ENCODE assay signal across 17 cellular contexts in the genomic region with DNA sequence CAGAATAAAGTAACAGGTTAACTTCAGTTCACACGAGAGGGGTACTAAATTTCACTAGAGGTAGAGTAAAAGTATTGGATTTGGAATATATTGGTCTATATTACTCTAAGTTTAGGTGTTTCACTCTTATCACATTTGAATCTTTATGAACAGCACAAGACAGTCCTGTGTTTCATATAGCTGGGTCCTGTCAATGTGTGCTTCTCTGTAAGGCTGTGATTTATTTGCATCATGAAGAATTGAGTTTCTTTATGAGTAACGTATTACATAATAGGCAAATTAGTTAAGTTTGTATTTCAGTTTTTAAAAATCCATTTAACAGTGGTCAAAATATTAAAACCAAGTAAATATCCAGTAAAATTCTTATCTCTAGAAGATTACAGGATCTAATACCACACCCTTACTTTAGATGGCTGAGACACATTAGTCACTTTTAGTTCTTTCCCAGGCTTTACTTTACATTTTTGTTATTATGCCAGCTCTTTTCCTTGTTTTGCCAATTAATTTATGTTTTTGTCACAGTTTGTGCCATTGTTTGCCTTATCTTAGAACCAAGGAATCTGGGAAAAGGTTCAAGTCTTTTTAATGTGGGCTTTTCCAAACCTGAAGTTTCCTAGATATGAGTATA. TPM values are rescaled to one million over a fixed set of nuclear protein-coding genes. Genes with fewer than 3 reads are reported as not detected.
DNase-seq lines count a peak whose midpoint lies in the region; ATAC-seq, FAIRE-seq and TF ChIP-seq lines count a peak whose summit lies in the region.
"Had no signal": no experiment of that assay in that cellular context is flagged by ENCODE, and none has a peak within 500 bp of the region (broad histone marks: within the 10 kb centered on the region; RNA-seq: fewer than 3 reads in every experiment).

No MANE protein-coding gene starts in this region.

- H3K27ac ChIP-seq in mammary epithelial cell (ENCODE audit: insufficient read depth, low read depth, low read length) (peak overlapping the region; percentile 84), thoracic aorta (peak overlapping the region; percentile 32 to 57)
- H3K27ac ChIP-seq: esophagus muscularis mucosa, PC-9 had no signal

- dilution Hi-C loops in mammary epithelial cell (cut with HindIII; ENCODE audit: low sequenced_read_pairs) = no loop called here

- H3K4me3 ChIP-seq in mammary epithelial cell (replicated peaks in 1 of 3; ENCODE audit: insufficient read depth in 1 of 3, low read depth in 2 of 3, low read length in 3 of 3) = peak overlapping the region in 1 of 3 experiments; percentile 0
- no peak overlapping the region for H3K4me3 ChIP-seq in thoracic aorta
- H3K4me3 ChIP-seq: esophagus muscularis mucosa, PC-9 had no signal

- TF ChIP-seq CTCF in mammary epithelial cell (conservative IDR thresholded peaks at IDR 0.05 in 1 of 2, IDR thresholded peaks at IDR 0.05 in 1 of 2; ENCODE audit: extremely low read depth in 1 of 2, insufficient read depth in 1 of 2, low read depth in 1 of 2, low read length in 2 of 2) (no peak), thoracic aorta (IDR thresholded peaks at IDR 0.05) (no peak)

- ATAC-seq in GM21619 (IDR thresholded peaks at IDR 0.05; ENCODE audit: unreplicated experiment) (peak; percentile 61), HG03469 (IDR thresholded peaks at IDR 0.05; ENCODE audit: unreplicated experiment) (peak; percentile 62), thoracic aorta (ENCODE audit: insufficient number of reproducible peaks, low FRiP score, low read depth) (no peak)
- ATAC-seq: stimulated activated memory B cell treated with anti-CD40 and anti-IgM and Interleukin-4, amounts not matched to agents 10 μg/mL and 1 μg/mL and 100 μg/mL, for 72 hours had no signal

- no peak overlapping the region for H2AFZ ChIP-seq in mammary epithelial cell (ENCODE audit: low read depth, low read length)
- H2AFZ ChIP-seq: PC-9 had no signal

- TF ChIP-seq POLR2A in GM12891 (IDR thresholded peaks at IDR 0.05; ENCODE audit: low read depth, low read length) = no peak

- peaks cover 5% of the 10 kb centered on the region for H3K36me3 ChIP-seq in mammary epithelial cell (ENCODE audit: insufficient read depth, low read length)
- H3K36me3 ChIP-seq in thoracic aorta = peaks cover 3% of the 10 kb centered on the region

- H3K79me2 ChIP-seq in mammary epithelial cell (ENCODE audit: insufficient read depth, low read length) = no peaks in the 10 kb centered on the region

- DNase-seq in mammary epithelial cell = no peak
- no peak for DNase-seq in thoracic aorta (ENCODE audit: low spot score)
- DNase-seq in GM12891 (ENCODE audit: insufficient read length, low spot score) = no peak
- DNase-seq in activated CD8-positive, alpha-beta memory T cell treated with anti-CD3 and anti-CD28 coated beads, Interleukin-2, amount 50 U/mL, for 48 hours = no peak
- no peak for DNase-seq in COLO829 (ENCODE audit: low spot score)
- DNase-seq: activated CD4-positive, alpha-beta T cell treated with anti-CD3 and anti-CD28 coated beads for 1 hour; activated naive CD8-positive, alpha-beta T cell treated with anti-CD3 and anti-CD28 coated beads for 36 hours; activated T-cell treated with anti-CD3 and anti-CD28 coated beads for 4 hours; CD4-positive, CD25-positive, alpha-beta regulatory T cell; hippocampal formation; NCI-H1417; NCI-H446; PC-9 had no signal

- no peak overlapping the region for H3K9ac ChIP-seq in mammary epithelial cell (ENCODE audit: insufficient read depth, low read length)

- H3K27me3 ChIP-seq in mammary epithelial cell (ENCODE audit: insufficient read depth, low read length) = no peaks in the 10 kb centered on the region
- no peaks in the 10 kb centered on the region for H3K27me3 ChIP-seq in thoracic aorta (replicated peaks; ENCODE audit: insufficient read depth)
- H3K27me3 ChIP-seq: esophagus muscularis mucosa had no signal

- H3K4me1 ChIP-seq in mammary epithelial cell (ENCODE audit: insufficient read depth, low read length) (peaks cover 16% of the 10 kb centered on the region), thoracic aorta (ENCODE audit: control insufficient read depth in 1 of 2, low read depth in 2 of 2) (peaks cover 13 to 29% of the 10 kb centered on the region in 2 donors)

- intact Hi-C loops in mammary epithelial cell (cut with micrococcal nuclease) = no loop called here

- no TSS peak for BruUV-seq in mammary epithelial cell (replicated peaks; lab: Mats Ljungman, UMichigan)

- CTCF ChIA-PET in mammary epithelial cell (lab: Charles Lee; ENCODE audit: low non-redundant PET) = no interaction called here

- WGBS in mammary epithelial cell (ENCODE audit: low coverage, missing lambda C conversion rate) = 59% methylated on average over 2 of the region's 2 CpGs

- H3K4me2 ChIP-seq in mammary epithelial cell (ENCODE audit: insufficient read depth, low read depth, low read length) = peak overlapping the region; percentile 64
- H3K4me2 ChIP-seq: PC-9 had no signal

- no peaks in the 10 kb centered on the region for H3K9me3 ChIP-seq in mammary epithelial cell (replicated peaks; ENCODE audit: insufficient read depth, low read length)
- no peaks in the 10 kb centered on the region for H3K9me3 ChIP-seq in thoracic aorta
- H3K9me3 ChIP-seq: esophagus muscularis mucosa had no signal

- no peaks in the 10 kb centered on the region for H4K20me1 ChIP-seq in mammary epithelial cell (ENCODE audit: insufficient read depth, low read length)

- in situ Hi-C loops in mammary epithelial cell (cut with MboI; ENCODE audit: low sequenced_read_pairs in 2 of 2) = no loop called here

- FAIRE-seq in GM12891 (lab: Jason Lieb, UNC) = no peak

TF ChIP-seq in GM12891, 5 proteins besides CTCF, POLR2A, EP300 and RAD21:
- TF ChIP-seq TAF1 (IDR thresholded peaks at IDR 0.05; ENCODE audit: low read depth, low read length) (no peak), POLR2AphosphoS5 (IDR thresholded peaks at IDR 0.05; ENCODE audit: low read depth, low read length) (no peak), PAX5 (IDR thresholded peaks at IDR 0.05; ENCODE audit: insufficient read depth, low read length, severe bottlenecking) (no peak), POU2F2 (IDR thresholded peaks at IDR 0.05; ENCODE audit: low read depth, low read length) (no peak), SPI1 (IDR thresholded peaks at IDR 0.05; ENCODE audit: low read depth, low read length) (no peak)

RNA-seq across cellular contexts. Expression of a gene that starts 32.1 kb away (rescaled TPM):
- total RNA-seq in mammary epithelial cell (1 to 10 TPM; 4.2 to 7.4 TPM), thoracic aorta (1 to 10 TPM; 2.0 to 5.7 TPM)
- 7.0 TPM for polyA plus RNA-seq in mammary epithelial cell
- polyA minus RNA-seq in mammary epithelial cell = not detected
- 2.9 TPM for polyA plus RNA-seq in GM12891 (2012; ENCODE audit: low read depth, missing spikeins)
